ENCODE assay signal across 9 cellular contexts in genomic region chr20:33169176-33169794, GRCh38. TPM values are rescaled to one million over a fixed set of nuclear protein-coding genes. Genes with fewer than 3 reads are reported as not detected.
DNase-seq lines count a peak whose midpoint lies in the region; ATAC-seq, FAIRE-seq and TF ChIP-seq lines count a peak whose summit lies in the region.
"Had no signal": no experiment of that assay in that cellular context is flagged by ENCODE, and none has a peak within 500 bp of the region (broad histone marks: within the 10 kb centered on the region; RNA-seq: fewer than 3 reads in every experiment).

No MANE protein-coding gene starts in this region.

- H3K9me3 ChIP-seq in Caco-2 = peaks cover 30% of the 10 kb centered on the region
- no peaks in the 10 kb centered on the region for H3K9me3 ChIP-seq in astrocyte (ENCODE audit: insufficient read depth, low read depth, low read length)
- no peaks in the 10 kb centered on the region for H3K9me3 ChIP-seq in neutrophil
- peaks cover 0 to 15% of the 10 kb centered on the region in 2 donors for H3K9me3 ChIP-seq in transverse colon

- no peak overlapping the region for H2AFZ ChIP-seq in astrocyte (ENCODE audit: low read depth, low read length)

- intact Hi-C loops in Caco-2 (cut with micrococcal nuclease; ENCODE audit: unreplicated experiment) (loop anchor here (2.0 kb wide), 1 partner anchor 44 kb away; no protein-coding TSS in a partner anchor), transverse colon (cut with DNase I; ENCODE audit: low total_unique reads) (no loop called here)

- 53 to 58% methylated on average over 4 to 8 of the region's 8 CpGs for WGBS in transverse colon (ENCODE audit: low coverage in 1 of 2), 2 donors

- H3K4me1 Mint-ChIP-seq in Caco-2 (ENCODE audit: low read depth, unreplicated experiment) (no peaks in the 10 kb centered on the region), astrocyte (ENCODE audit: low read depth, unreplicated experiment) (no peaks in the 10 kb centered on the region)

- H3K27me3 Mint-ChIP-seq in Caco-2 (ENCODE audit: insufficient read depth, unreplicated experiment) = no peaks in the 10 kb centered on the region
- H3K27me3 Mint-ChIP-seq in astrocyte (ENCODE audit: low read depth, unreplicated experiment) = peaks cover 23% of the 10 kb centered on the region

- no peak overlapping the region for H3K9ac ChIP-seq in astrocyte (ENCODE audit: low read length)

- BruUV-seq in Caco-2 (replicated peaks; lab: Mats Ljungman, UMichigan) = no TSS peak

- FAIRE-seq in astrocyte (lab: Jason Lieb, UNC) = no peak

- TF ChIP-seq EP300 in transverse colon (IDR thresholded peaks at IDR 0.05; ENCODE audit: low read depth) = no peak

- H3K4me2 ChIP-seq in astrocyte (ENCODE audit: low read length) = no peak overlapping the region

- H3K9me3 Mint-ChIP-seq in Caco-2 (ENCODE audit: unreplicated experiment) = peaks cover 30% of the 10 kb centered on the region
- H3K9me3 Mint-ChIP-seq in astrocyte (ENCODE audit: unreplicated experiment) = peaks cover 6% of the 10 kb centered on the region

- CTCF ChIA-PET in Caco-2 (lab: Charles Lee) = no interaction called here

- H3K36me3 ChIP-seq in Caco-2 (ENCODE audit: control insufficient read depth, insufficient read depth, low read length) = no peaks in the 10 kb centered on the region
- H3K36me3 ChIP-seq in astrocyte (ENCODE audit: insufficient read depth, low read length) = no peaks in the 10 kb centered on the region
- H3K36me3 ChIP-seq in neutrophil = no peaks in the 10 kb centered on the region
- no peaks in the 10 kb centered on the region for H3K36me3 ChIP-seq in transverse colon
- H3K36me3 ChIP-seq: SJSA1 had no signal

- H3K27ac Mint-ChIP-seq in Caco-2 (ENCODE audit: unreplicated experiment) = no peak overlapping the region
- no peak overlapping the region for H3K27ac Mint-ChIP-seq in astrocyte (ENCODE audit: unreplicated experiment)

- DNase-seq in Caco-2 = peak; percentile 33 to 65
- DNase-seq in HL-60 (ENCODE audit: low read depth in 1 of 2, low spot score in 1 of 2) = peak in 1 of 2 experiments; percentile 12
- DNase-seq in astrocyte (ENCODE audit: low read depth) = no peak
- no peak for DNase-seq in transverse colon
- DNase-seq: anterior cingulate cortex had no signal

- POLR2A ChIA-PET in Caco-2 (lab: Charles Lee) = no interaction called here

- ATAC-seq in HG03097 (IDR thresholded peaks at IDR 0.05; ENCODE audit: low FRiP score, unreplicated experiment) (no peak), HG03460 (IDR thresholded peaks at IDR 0.05; ENCODE audit: unreplicated experiment) (no peak)

- H3K36me3 Mint-ChIP-seq in Caco-2 (ENCODE audit: insufficient read depth, unreplicated experiment) = no peaks in the 10 kb centered on the region
- no peaks in the 10 kb centered on the region for H3K36me3 Mint-ChIP-seq in astrocyte (ENCODE audit: low read depth, unreplicated experiment)

- H3K27me3 ChIP-seq in Caco-2 (replicated peaks; ENCODE audit: control insufficient read depth, insufficient read depth, low read length) = no peaks in the 10 kb centered on the region
- H3K27me3 ChIP-seq in HL-60 (ENCODE audit: insufficient read depth, poor library complexity, severe bottlenecking) = no peaks in the 10 kb centered on the region
- H3K27me3 ChIP-seq in astrocyte (ENCODE audit: insufficient read depth, low read length) = no peaks in the 10 kb centered on the region
- peaks cover 3% of the 10 kb centered on the region for H3K27me3 ChIP-seq in neutrophil
- no peaks in the 10 kb centered on the region for H3K27me3 ChIP-seq in transverse colon

- no peak overlapping the region for H3K4me3 ChIP-seq in Caco-2 (ENCODE audit: low read depth, low read length)
- no peak overlapping the region for H3K4me3 ChIP-seq in HL-60 (replicated peaks; ENCODE audit: insufficient read depth, low read length)
- H3K4me3 ChIP-seq in astrocyte (ENCODE audit: insufficient read depth, low read depth, low read length) = no peak overlapping the region
- H3K4me3 ChIP-seq in neutrophil (ENCODE audit: low read depth in 1 of 2, low read length in 1 of 2) = no peak overlapping the region
- H3K4me3 ChIP-seq in transverse colon = no peak overlapping the region
- H3K4me3 ChIP-seq: SJSA1 had no signal

- in situ Hi-C loops in transverse colon (cut with MboI; ENCODE audit: low pct_ligation_motif_present in 1 of 4, low pct_unique_long_range_greater_than_20kb in 1 of 4, low sequenced_read_pairs in 3 of 4) = no loop called here

- H3K79me2 ChIP-seq in astrocyte (ENCODE audit: insufficient read depth, low read length) = no peaks in the 10 kb centered on the region

- H4K20me1 ChIP-seq in astrocyte (ENCODE audit: insufficient read depth, low read length) = no peaks in the 10 kb centered on the region

- peak; percentile 57 to 95 for TF ChIP-seq CTCF in Caco-2 (IDR thresholded peaks at IDR 0.05; ENCODE audit: insufficient read depth in 1 of 2, low read depth in 1 of 2, low read length in 1 of 2, severe bottlenecking in 1 of 2, unreplicated experiment in 1 of 2)
- TF ChIP-seq CTCF in HL-60 (IDR thresholded peaks at IDR 0.05; ENCODE audit: insufficient read depth, low read length) = peak; percentile 81
- TF ChIP-seq CTCF in astrocyte (IDR thresholded peaks at IDR 0.05; ENCODE audit: insufficient read depth, low read depth, low read length) = peak; percentile 41
- TF ChIP-seq CTCF in neutrophil (IDR thresholded peaks at IDR 0.05) = peak; percentile 49
- TF ChIP-seq CTCF in transverse colon (IDR thresholded peaks at IDR 0.05) = peak in 2 of 5 experiments; percentile 37 to 41

- no peak for TF ChIP-seq POLR2A in transverse colon (IDR thresholded peaks at IDR 0.05)

- H3K27ac ChIP-seq in HL-60 (replicated peaks) (no peak overlapping the region), astrocyte (ENCODE audit: low read depth, low read length) (no peak overlapping the region), neutrophil (no peak overlapping the region), transverse colon (no peak overlapping the region)
- H3K27ac ChIP-seq: SJSA1 had no signal

- H3K4me3 Mint-ChIP-seq in Caco-2 (ENCODE audit: unreplicated experiment) (no peak overlapping the region), astrocyte (ENCODE audit: unreplicated experiment) (no peak overlapping the region)

- no peaks in the 10 kb centered on the region for H3K4me1 ChIP-seq in Caco-2
- no peaks in the 10 kb centered on the region for H3K4me1 ChIP-seq in astrocyte (ENCODE audit: insufficient read depth, low read length)
- no peaks in the 10 kb centered on the region for H3K4me1 ChIP-seq in neutrophil (ENCODE audit: control insufficient read depth in 1 of 2, insufficient read depth in 1 of 2, low read depth in 1 of 2, low read length in 1 of 2)
- no peaks in the 10 kb centered on the region for H3K4me1 ChIP-seq in transverse colon
- H3K4me1 ChIP-seq: SJSA1 had no signal

RNA-seq across cellular contexts. Expression of gene BPIFA2, which starts 1.3 kb away (rescaled TPM):
- not detected in 2 replicates for total RNA-seq in Caco-2 (2022)
- not detected in 2 replicates for total RNA-seq in astrocyte
- not detected for total RNA-seq in transverse colon
- total RNA-seq: SJSA1 had no signal

RNA-seq across cellular contexts. Expression of gene BPIFA3, which starts 47.9 kb away (rescaled TPM):
- total RNA-seq in Caco-2 (2022) (not detected in 2 replicates), astrocyte (not detected in 2 replicates), transverse colon (not detected)
- total RNA-seq: SJSA1 had no signal

Comparison
In these comparisons a context has a peak if more than half of its experiments do, and no peak if none do; other contexts are left out.
1. DNase-seq: peak in Caco-2 (2 of 2); none in astrocyte (single experiment) and transverse colon (single experiment).